14 cellular contexts compared by ENCODE assay signal in genomic region chr13:69970521-69970920, GRCh38.
A peak's percentile ranks its signal among the peaks of the same experiment; 100 is the strongest.
DNase-seq lines count a peak whose midpoint lies in the region; TF ChIP-seq lines count a peak whose summit lies in the region.
"Had no signal": no experiment of that assay in that cellular context is flagged by ENCODE, and none has a peak within 500 bp of the region (broad histone marks: within the 10 kb centered on the region; RNA-seq: fewer than 3 reads in every experiment).

No MANE protein-coding gene starts in this region.

- no peak overlapping the region for H3T11ph ChIP-seq in H9 (ENCODE audit: low read length)

- H3K9me3 ChIP-seq in H9 (ENCODE audit: control insufficient read depth, low read depth, low read length) (no peaks in the 10 kb centered on the region), OCI-LY3 (ENCODE audit: insufficient read depth, low read length) (no peaks in the 10 kb centered on the region), endodermal cell (ENCODE audit: control insufficient read depth, low read length) (no peaks in the 10 kb centered on the region)

- H3K9ac ChIP-seq in H9 (ENCODE audit: extremely low read depth, insufficient read length, low read length) (no peak overlapping the region), OCI-LY3 (ENCODE audit: low read length) (no peak overlapping the region), endodermal cell (ENCODE audit: extremely low read depth, low read length, poor library complexity, severe bottlenecking) (no peak overlapping the region)

- no peaks in the 10 kb centered on the region for H3K79me2 ChIP-seq in H9 (ENCODE audit: insufficient read depth, low read length)
- H3K79me2 ChIP-seq in OCI-LY3 (ENCODE audit: low read length), result no peaks in the 10 kb centered on the region

- no CpG with 5 or more reads among the region's 2 CpGs for WGBS in H9 (ENCODE audit: extremely low coverage, insufficient read length, low lambda C conversion rate)
- WGBS in endodermal cell (ENCODE audit: insufficient coverage in 1 of 2, insufficient read length in 1 of 2), 2 experiments, result 69 to 88% methylated on average over 1 to 2 of the region's 2 CpGs

- no peaks in the 10 kb centered on the region for H4K20me1 ChIP-seq in H9 (ENCODE audit: control insufficient read depth, insufficient read depth, insufficient read length)
- H4K20me1 ChIP-seq in OCI-LY3 (ENCODE audit: insufficient read depth, low read length), result no peaks in the 10 kb centered on the region

- H3K23ac ChIP-seq in H9 (ENCODE audit: insufficient read length, low read depth, low read length), result no peak overlapping the region

- no peak overlapping the region for H3K18ac ChIP-seq in H9 (ENCODE audit: insufficient read length, low read depth, low read length)

- H2AFZ ChIP-seq in H9 (ENCODE audit: low read length) (peak overlapping the region; percentile 80), OCI-LY3 (ENCODE audit: low read depth, low read length) (peak overlapping the region; percentile 95)

- H3K4me1 ChIP-seq in H9 (ENCODE audit: insufficient read depth, low read length) (peaks cover 5% of the 10 kb centered on the region; the same call in 1 of the 2 replicates), OCI-LY3 (ENCODE audit: low read length) (peaks cover 8% of the 10 kb centered on the region), endodermal cell (ENCODE audit: control insufficient read depth, insufficient read depth, low read length) (no peaks in the 10 kb centered on the region)

- H4K5ac ChIP-seq in H9 (ENCODE audit: insufficient read length, low read depth, low read length), result no peak overlapping the region

- H3K4me3 ChIP-seq in OCI-LY3 (ENCODE audit: low read length) (0 out of 2 replicates have a peak overlapping the region, but pooled peaks have one; percentile 2), endodermal cell (ENCODE audit: low read length) (no peak overlapping the region)

- TF ChIP-seq CTCF in H9 (conservative IDR thresholded peaks at IDR 0.05) (no peak), OCI-LY3 (IDR thresholded peaks at IDR 0.05; ENCODE audit: low read depth, low read length) (no peak), endodermal cell (conservative IDR thresholded peaks at IDR 0.05) (no peak)

- peak overlapping the region in 1 of 3 experiments; percentile 38; a peak in 3 of 7 replicates for H3K27ac Mint-ChIP-seq in H9
- no peak overlapping the region for H3K27ac Mint-ChIP-seq in endodermal cell
- H3K27ac Mint-ChIP-seq: activated naive CD8-positive, alpha-beta T cell treated with anti-CD3 and anti-CD28 coated beads, Interleukin-2, amount 10 ng/mL, durations not matched to agents 7 days and 5 days; stimulated activated naive CD8-positive, alpha-beta T cell treated with anti-CD3 and anti-CD28 coated beads, Interleukin-15, Interleukin-2, amounts not matched to agents 100 ng/mL and 50 ng/mL, for 24 hours had no signal

- H3K23me2 ChIP-seq in H9 (ENCODE audit: insufficient read length, low read depth, low read length, poor library complexity, severe bottlenecking), result no peaks in the 10 kb centered on the region

- DNase-seq in H9, result peak; percentile 26
- DNase-seq in endodermal cell, result peak; percentile 49
- peak; percentile 35 for DNase-seq in non-pigmented ciliary epithelial cell (ENCODE audit: low read depth)
- DNase-seq in NOMO-1 treated with DMSO at 0.1 percent for 48 hours (lab: John Stamatoyannopoulos, UW; ENCODE audit: unreplicated experiment), result no peak
- DNase-seq in activated CD4-positive, alpha-beta T cell treated with anti-CD3 and anti-CD28 coated beads, Interleukin-2, amount 50 U/mL, for 4 hours, result no peak
- no peak for DNase-seq in activated CD4-positive, alpha-beta T cell treated with anti-CD3 and anti-CD28 coated beads, Interleukin-2, amount 50 U/mL, for 48 hours
- DNase-seq: activated naive CD8-positive, alpha-beta T cell treated with anti-CD3 and anti-CD28 coated beads, Interleukin-2, amount 10 ng/mL, durations not matched to agents 7 days and 5 days; glutamatergic neuron; NCI-H1048; NCI-H526; stimulated activated CD4-positive, alpha-beta T cell treated with anti-CD3 and anti-CD28 coated beads, Interleukin-2, amount 100 ng/mL, for 48 hours; T-helper 1 cell had no signal

- no peak overlapping the region for H2BK15ac ChIP-seq in H9 (ENCODE audit: low read depth, low read length)

- no peak overlapping the region for H3K27ac ChIP-seq in H9 (ENCODE audit: insufficient read length, low read depth, low read length)
- H3K27ac ChIP-seq in OCI-LY3 (ENCODE audit: low read length), result no peak overlapping the region
- no peak overlapping the region for H3K27ac ChIP-seq in endodermal cell (ENCODE audit: low read depth, low read length)

- no peaks in the 10 kb centered on the region for H3K79me1 ChIP-seq in H9 (ENCODE audit: insufficient read depth, low read depth, low read length, poor library complexity, severe bottlenecking)

- no peak overlapping the region for H2BK120ac ChIP-seq in H9 (ENCODE audit: low read depth, low read length, poor library complexity, severe bottlenecking)

- H3K4me1 Mint-ChIP-seq in H9, result peaks cover 9 to 10% of the 10 kb centered on the region in 2 experiments
- H3K4me1 Mint-ChIP-seq in endodermal cell, result no peaks in the 10 kb centered on the region
- H3K4me1 Mint-ChIP-seq: activated naive CD8-positive, alpha-beta T cell treated with anti-CD3 and anti-CD28 coated beads, Interleukin-2, amount 10 ng/mL, durations not matched to agents 7 days and 5 days had no signal

- H3K27me3 ChIP-seq in H9 (ENCODE audit: insufficient read depth, low read length) (no peaks in the 10 kb centered on the region), OCI-LY3 (ENCODE audit: low read depth, low read length) (no peaks in the 10 kb centered on the region), endodermal cell (ENCODE audit: control insufficient read depth, insufficient read depth, low read length, poor library complexity, severe bottlenecking) (no peaks in the 10 kb centered on the region)

- H4K8ac ChIP-seq in H9 (replicated peaks; ENCODE audit: insufficient read length, low read depth, low read length), result no peak overlapping the region

- no peak overlapping the region for H2BK20ac ChIP-seq in H9 (ENCODE audit: low read depth, low read length, poor library complexity, severe bottlenecking)

- H3K9me3 Mint-ChIP-seq in H9 (peaks cover 0 to 3% of the 10 kb centered on the region in 2 experiments; a peak in 1 of 5 replicates), endodermal cell (no peaks in the 10 kb centered on the region)

- no peak overlapping the region for H3K56ac ChIP-seq in H9 (ENCODE audit: insufficient read length, low read depth, low read length)

- H2BK5ac ChIP-seq in H9 (ENCODE audit: insufficient read length, low read length), result no peak overlapping the region

- H3K36me3 Mint-ChIP-seq in H9 (ENCODE audit: insufficient read depth in 1 of 3, low read depth in 3 of 3) (no peaks in the 10 kb centered on the region), endodermal cell (ENCODE audit: low read depth) (no peaks in the 10 kb centered on the region)
- H3K36me3 Mint-ChIP-seq: activated naive CD8-positive, alpha-beta T cell treated with anti-CD3 and anti-CD28 coated beads, Interleukin-2, amount 10 ng/mL, durations not matched to agents 7 days and 5 days had no signal

- H3K4ac ChIP-seq in H9 (ENCODE audit: low read depth, low read length), result no peak overlapping the region

- H3K14ac ChIP-seq in H9 (ENCODE audit: insufficient read depth, low read length), result no peak overlapping the region

- no peak overlapping the region for H2AK5ac ChIP-seq in H9 (ENCODE audit: insufficient read length, low read length)

- H4K91ac ChIP-seq in H9 (ENCODE audit: insufficient read length, low read depth, low read length), result no peak overlapping the region

- H3K27me3 Mint-ChIP-seq in H9 (ENCODE audit: low read depth), result no peaks in the 10 kb centered on the region
- no peaks in the 10 kb centered on the region for H3K27me3 Mint-ChIP-seq in endodermal cell (ENCODE audit: insufficient read depth)
- H3K27me3 Mint-ChIP-seq: activated naive CD8-positive, alpha-beta T cell treated with anti-CD3 and anti-CD28 coated beads, Interleukin-2, amount 10 ng/mL, durations not matched to agents 7 days and 5 days; stimulated activated naive CD8-positive, alpha-beta T cell treated with anti-CD3 and anti-CD28 coated beads, Interleukin-15, Interleukin-2, amounts not matched to agents 100 ng/mL and 50 ng/mL, for 24 hours had no signal

- peaks cover 6% of the 10 kb centered on the region for H3K36me3 ChIP-seq in OCI-LY3 (replicated peaks; ENCODE audit: low read depth, low read length)
- H3K36me3 ChIP-seq in endodermal cell (ENCODE audit: control insufficient read depth, insufficient read depth, low read length), result no peaks in the 10 kb centered on the region

- no peak overlapping the region for H2BK12ac ChIP-seq in H9 (ENCODE audit: insufficient read length, low read depth, low read length)

- H3K4me3 Mint-ChIP-seq in H9 (no peak overlapping the region), endodermal cell (no peak overlapping the region)
- H3K4me3 Mint-ChIP-seq: activated naive CD8-positive, alpha-beta T cell treated with anti-CD3 and anti-CD28 coated beads, Interleukin-2, amount 10 ng/mL, durations not matched to agents 7 days and 5 days; stimulated activated naive CD8-positive, alpha-beta T cell treated with anti-CD3 and anti-CD28 coated beads, Interleukin-15, Interleukin-2, amounts not matched to agents 100 ng/mL and 50 ng/mL, for 24 hours had no signal

- H3K4me2 ChIP-seq in H9 (ENCODE audit: insufficient read depth, insufficient read length, low read length) (no peak overlapping the region), OCI-LY3 (ENCODE audit: low read length) (peak overlapping the region; percentile 10; the same call in 1 of the 2 replicates)

Comparison
In these comparisons a context has a peak if more than half of its experiments do, and no peak if none do; other contexts are left out.
1. DNase-seq: peak in H9 (single experiment), endodermal cell (single experiment) and non-pigmented ciliary epithelial cell (single experiment); none in NOMO-1 treated with DMSO at 0.1 percent for 48 hours (single experiment), activated CD4-positive, alpha-beta T cell treated with anti-CD3 and anti-CD28 coated beads, Interleukin-2, amount 50 U/mL, for 4 hours (0 of 2) and activated CD4-positive, alpha-beta T cell treated with anti-CD3 and anti-CD28 coated beads, Interleukin-2, amount 50 U/mL, for 48 hours (0 of 2).